ENCODE assay signal across 8 cellular contexts in the genomic region with DNA sequence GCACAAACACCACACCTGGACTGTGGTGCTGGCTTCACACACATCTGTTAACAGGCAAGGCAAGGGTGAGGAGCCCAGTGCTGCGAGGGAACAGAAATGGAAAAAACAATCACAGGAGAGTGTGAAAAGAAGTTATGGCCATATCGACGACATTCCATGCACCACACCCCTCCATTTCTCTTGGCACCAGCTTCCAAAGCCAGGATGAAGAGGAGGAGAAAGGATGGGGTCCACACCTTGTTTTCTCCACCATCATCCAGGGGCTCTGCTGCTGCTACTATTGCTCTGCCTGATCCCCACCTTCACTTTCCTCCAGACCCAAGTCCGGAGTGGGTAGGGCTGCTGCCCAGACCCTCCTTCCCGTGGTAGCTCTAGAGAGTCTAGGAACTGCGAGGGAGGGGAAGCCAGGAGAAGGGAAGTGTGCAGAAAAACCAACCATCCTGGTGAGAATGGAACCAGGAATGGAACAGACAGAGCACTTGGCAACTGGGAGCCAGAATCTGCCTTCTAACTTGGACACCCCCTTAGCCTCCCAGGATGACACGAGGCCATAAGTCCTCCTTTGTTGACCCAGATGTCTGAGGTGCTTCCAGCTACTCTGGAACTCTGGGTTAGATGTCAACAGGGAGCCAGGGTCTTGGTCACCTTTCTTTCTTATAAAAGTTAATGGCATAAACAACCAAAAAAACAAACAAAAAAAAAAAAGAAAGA. TPM values are rescaled to one million over a fixed set of nuclear protein-coding genes. Genes with fewer than 3 reads are reported as not detected.
A peak's percentile ranks its signal among the peaks of the same experiment; 100 is the strongest.
DNase-seq lines count a peak whose midpoint lies in the region; ATAC-seq, FAIRE-seq and TF ChIP-seq lines count a peak whose summit lies in the region.
"Had no signal": no experiment of that assay in that cellular context is flagged by ENCODE, and none has a peak within 500 bp of the region (broad histone marks: within the 10 kb centered on the region; RNA-seq: fewer than 3 reads in every experiment).

No MANE protein-coding gene starts in this region.

- CTCF ChIA-PET in H1 (lab: Charles Lee; ENCODE audit: partially characterized antibody): interaction anchor here (2.0 kb wide), 1 partner anchor 15 kb away, joined by 4 read pairs; no protein-coding TSS in a partner anchor

- H3K23ac ChIP-seq in H1 (ENCODE audit: insufficient read length): no peak overlapping the region

- peaks cover 0 to 11% of the 10 kb centered on the region in 2 experiments for H4K20me1 ChIP-seq in H1 (replicated peaks in 1 of 2; ENCODE audit: control insufficient read depth in 1 of 2, insufficient read depth in 2 of 2, low read length in 2 of 2)

- H3K79me1 ChIP-seq in H1 (ENCODE audit: low read depth, low read length): peaks cover 16% of the 10 kb centered on the region

- no peak for TF ChIP-seq CTCF in H1 (IDR thresholded peaks at IDR 0.05; ENCODE audit: control extremely low read depth in 1 of 3, insufficient read depth in 1 of 3, low read depth in 1 of 3, low read length in 3 of 3)

- no peak overlapping the region for H2AFZ ChIP-seq in H1 (ENCODE audit: low read length)

- peak overlapping the region; percentile 99 for H2BK15ac ChIP-seq in H1 (ENCODE audit: low read length)

- TF ChIP-seq POLR2A in H1 (IDR thresholded peaks at IDR 0.05; ENCODE audit: control extremely low read depth in 1 of 2, low read depth in 2 of 2, low read length in 2 of 2): no peak

- peak overlapping the region; percentile 96 for H2BK12ac ChIP-seq in H1 (ENCODE audit: low read depth, low read length)

- 88% methylated on average over 7 of the region's 7 CpGs; no CpG with 5 or more reads in 1 of the 2 experiments for WGBS in H1 (ENCODE audit: extremely low coverage in 1 of 2, insufficient coverage in 1 of 2, insufficient read length in 1 of 2, insufficient replicate concordance in 2 of 2, low coverage in 1 of 2, low lambda C conversion rate in 2 of 2, missing lambda C conversion rate in 1 of 2), 2 experiments

- peak overlapping the region; percentile 88 to 100 for H3K4me2 ChIP-seq in H1 (ENCODE audit: insufficient read depth in 1 of 2, low read depth in 2 of 2, low read length in 2 of 2)

- FAIRE-seq in H1 (lab: Jason Lieb, UNC): no peak
- FAIRE-seq: GM12891 had no signal

- peak overlapping the region; percentile 45 for H4K91ac ChIP-seq in H1 (replicated peaks; ENCODE audit: insufficient read length, low read length)

- peak overlapping the region; percentile 70 for H3K27ac Mint-ChIP-seq in activated naive CD4-positive, alpha-beta T cell treated with anti-CD3 and anti-CD28 coated beads, Interleukin-2, amount 50 U/mL, for 24 hours
- H3K27ac Mint-ChIP-seq in stimulated activated naive B cell treated with anti-CD40 and anti-IgM and Interleukin-4, amounts not matched to agents 10 μg/mL and 1 μg/mL and 100 μg/mL, for 72 hours: peak overlapping the region; percentile 94

- no peak overlapping the region for H3K14ac ChIP-seq in H1 (ENCODE audit: insufficient read length)

- peak overlapping the region; percentile 22 to 79 (median 56) for H3K9ac ChIP-seq in H1 (replicated peaks in 1 of 4; ENCODE audit: extremely low read depth in 1 of 4, low read depth in 3 of 4, low read length in 3 of 4)

- no peak for ATAC-seq in stimulated activated naive B cell treated with anti-CD40 and anti-IgM and Interleukin-4, amounts not matched to agents 10 μg/mL and 1 μg/mL and 100 μg/mL, for 72 hours (replicated peaks)

- H2BK120ac ChIP-seq in H1 (replicated peaks; ENCODE audit: low read depth, low read length): peak overlapping the region; percentile 7

- no peak for DNase-seq in activated naive CD4-positive, alpha-beta T cell treated with Interleukin-2 at 50 U/mL for 16 hours
- no peak for DNase-seq in H1 (ENCODE audit: low read depth in 1 of 2, low spot score in 2 of 2)
- no peak for DNase-seq in stimulated activated naive B cell treated with anti-CD40 and anti-IgM and Interleukin-4, amounts not matched to agents 10 μg/mL and 1 μg/mL and 100 μg/mL, for 72 hours
- DNase-seq in NCI-H2196 (lab: John Stamatoyannopoulos, UW; ENCODE audit: unreplicated experiment): no peak
- no peak for DNase-seq in DMS79 treated with DMSO at 0.1 percent for 48 hours (lab: John Stamatoyannopoulos, UW)
- DNase-seq: NCI-H1436 treated with DMSO at 0.1 percent for 48 hours had no signal

- peaks cover 7% of the 10 kb centered on the region for H3K27me3 Mint-ChIP-seq in activated naive CD4-positive, alpha-beta T cell treated with anti-CD3 and anti-CD28 coated beads, Interleukin-2, amount 50 U/mL, for 24 hours
- no peaks in the 10 kb centered on the region for H3K27me3 Mint-ChIP-seq in stimulated activated naive B cell treated with anti-CD40 and anti-IgM and Interleukin-4, amounts not matched to agents 10 μg/mL and 1 μg/mL and 100 μg/mL, for 72 hours

- peak overlapping the region; percentile 44; the same call in 1 of the 2 replicates for H3K18ac ChIP-seq in H1 (ENCODE audit: extremely low read depth, low read length)

- H4K8ac ChIP-seq in H1 (ENCODE audit: extremely low read depth, insufficient read depth, low read length): no peak overlapping the region

- H3K9me3 ChIP-seq in H1 (ENCODE audit: insufficient read depth in 2 of 2, low read depth in 1 of 2, low read length in 1 of 2): no peaks in the 10 kb centered on the region

- TF ChIP-seq RAD21 in H1 (IDR thresholded peaks at IDR 0.05 in 1 of 2, conservative IDR thresholded peaks at IDR 0.05 in 1 of 2; ENCODE audit: low read depth in 2 of 2, low read length in 2 of 2): no peak

- H3K9me3 Mint-ChIP-seq in activated naive CD4-positive, alpha-beta T cell treated with anti-CD3 and anti-CD28 coated beads, Interleukin-2, amount 50 U/mL, for 24 hours: no peaks in the 10 kb centered on the region
- no peaks in the 10 kb centered on the region for H3K9me3 Mint-ChIP-seq in stimulated activated naive B cell treated with anti-CD40 and anti-IgM and Interleukin-4, amounts not matched to agents 10 μg/mL and 1 μg/mL and 100 μg/mL, for 72 hours

- peak overlapping the region; percentile 94 for H2BK5ac ChIP-seq in H1 (ENCODE audit: low read depth, low read length)

- peak overlapping the region in 3 of 4 experiments; percentile 37 to 81 (median 59); a peak in 6 of 8 replicates for H3K4me3 ChIP-seq in H1 (ENCODE audit: extremely low read depth in 1 of 4, insufficient read depth in 2 of 4, low read depth in 3 of 4, low read length in 4 of 4)

- H3K4me1 Mint-ChIP-seq in activated naive CD4-positive, alpha-beta T cell treated with anti-CD3 and anti-CD28 coated beads, Interleukin-2, amount 50 U/mL, for 24 hours: peaks cover 19% of the 10 kb centered on the region
- H3K4me1 Mint-ChIP-seq in stimulated activated naive B cell treated with anti-CD40 and anti-IgM and Interleukin-4, amounts not matched to agents 10 μg/mL and 1 μg/mL and 100 μg/mL, for 72 hours: peaks cover 24 to 44% of the 10 kb centered on the region in 2 donors

- H4K5ac ChIP-seq in H1 (ENCODE audit: insufficient read length, low read depth, low read length): peak overlapping the region; percentile 44

- peaks cover 16% of the 10 kb centered on the region for H3K23me2 ChIP-seq in H1 (ENCODE audit: low read depth, low read length)

- peaks cover 4 to 15% (median 7%) of the 10 kb centered on the region in 4 experiments; a peak in 6 of 7 replicates for H3K4me1 ChIP-seq in H1 (replicated peaks in 1 of 4; ENCODE audit: control insufficient read depth in 3 of 4, insufficient read depth in 4 of 4, low read length in 3 of 4)

- peak overlapping the region; percentile 27 for H3K4ac ChIP-seq in H1 (replicated peaks; ENCODE audit: insufficient read length, low read depth, low read length)

- H3K79me2 ChIP-seq in H1 (ENCODE audit: control insufficient read depth in 1 of 2, insufficient read depth in 2 of 2, low read length in 2 of 2): peaks cover 3 to 34% of the 10 kb centered on the region in 2 experiments; a peak in 3 of 4 replicates

- no peak overlapping the region for H3K56ac ChIP-seq in H1 (replicated peaks; ENCODE audit: insufficient read length, low read depth, low read length)

- H3K4me3 Mint-ChIP-seq in activated naive CD4-positive, alpha-beta T cell treated with anti-CD3 and anti-CD28 coated beads, Interleukin-2, amount 50 U/mL, for 24 hours: peak overlapping the region; percentile 87
- peak overlapping the region; percentile 92 to 94 for H3K4me3 Mint-ChIP-seq in stimulated activated naive B cell treated with anti-CD40 and anti-IgM and Interleukin-4, amounts not matched to agents 10 μg/mL and 1 μg/mL and 100 μg/mL, for 72 hours

- H2AK5ac ChIP-seq in H1 (ENCODE audit: low read depth, low read length): peak overlapping the region; percentile 54

- H3K27me3 ChIP-seq in H1 (replicated peaks in 1 of 4; ENCODE audit: control insufficient read depth in 3 of 4, extremely low read depth in 1 of 4, insufficient read depth in 3 of 4, low read length in 3 of 4): no peaks in the 10 kb centered on the region

- peaks cover 8 to 20% (median 15%) of the 10 kb centered on the region in 4 experiments; a peak in 7 of 8 replicates for H3K36me3 ChIP-seq in H1 (ENCODE audit: control insufficient read depth in 2 of 4, insufficient read depth in 4 of 4, low read length in 3 of 4)

- TF ChIP-seq EP300 in H1 (IDR thresholded peaks at IDR 0.05; ENCODE audit: borderline replicate concordance in 1 of 2, low read depth in 2 of 2, low read length in 2 of 2): no peak

- peak overlapping the region; percentile 70; the same call in 1 of the 2 replicates for H3K27ac ChIP-seq in H1 (ENCODE audit: low read depth, low read length)

- no peaks in the 10 kb centered on the region for H3K36me3 Mint-ChIP-seq in activated naive CD4-positive, alpha-beta T cell treated with anti-CD3 and anti-CD28 coated beads, Interleukin-2, amount 50 U/mL, for 24 hours
- H3K36me3 Mint-ChIP-seq in stimulated activated naive B cell treated with anti-CD40 and anti-IgM and Interleukin-4, amounts not matched to agents 10 μg/mL and 1 μg/mL and 100 μg/mL, for 72 hours: peaks cover 5 to 30% of the 10 kb centered on the region in 2 donors

- H2BK20ac ChIP-seq in H1 (ENCODE audit: low read length): no peak overlapping the region; the same call in 1 of the 2 replicates

- POLR2A ChIA-PET in H1 (lab: Charles Lee; ENCODE audit: partially characterized antibody): interaction anchor here (0.6 to 10.5 kb wide), 10 partner anchors 11 to 236 kb away, joined by 3 to 258 read pairs (median 22); a partner anchor contains a TSS

RNA-seq across cellular contexts. Expression of a gene that starts 1.2 kb away (rescaled TPM):
- 17.8 and 21.2 TPM in 2 replicates for total RNA-seq in H1 (2021; fragmentation: NEBNext Ultra II Directional; extraction: Animal tissue kit (Norgen Biotek cat#: 25700))
- 26.3 and 42.3 TPM in 2 replicates for polyA plus RNA-seq in H1 (2011; rRNA removed)
- polyA plus RNA-seq in H1 (2011; cell fraction: cytosol; rRNA removed): 47.1 TPM
- polyA plus RNA-seq in H1 (2011; cell fraction: nucleus; rRNA removed): 78.8 TPM
- polyA plus RNA-seq in H1 (2012, experiment 1 of 2): 21.7 to 36.5 TPM (median 29.5 TPM) in 4 replicates
- 9.9 TPM for polyA plus RNA-seq in H1 (2012, experiment 2 of 2)
- 33.5 TPM for polyA plus RNA-seq in H1 (2013, experiment 1 of 2)
- 30.2 TPM for polyA plus RNA-seq in H1 (2013, experiment 2 of 2)
- 8.5 and 15.4 TPM in 2 replicates for polyA minus RNA-seq in H1 (2011; rRNA and poly(A)+ RNA removed)
- 7.4 TPM for polyA minus RNA-seq in H1 (2011; cell fraction: cytosol; rRNA and poly(A)+ RNA removed)
- 19.6 TPM for polyA minus RNA-seq in H1 (2011; cell fraction: nucleus; rRNA and poly(A)+ RNA removed)

RNA-seq across cellular contexts. Expression of a gene that starts 4.8 kb away (rescaled TPM):
- 236 and 237 TPM in 2 replicates for total RNA-seq in H1 (2021; fragmentation: NEBNext Ultra II Directional; extraction: Animal tissue kit (Norgen Biotek cat#: 25700))
- 305 and 317 TPM in 2 replicates for polyA plus RNA-seq in H1 (2011; rRNA removed)
- polyA plus RNA-seq in H1 (2011; cell fraction: cytosol; rRNA removed): 271 TPM
- polyA plus RNA-seq in H1 (2011; cell fraction: nucleus; rRNA removed): 400 TPM
- polyA plus RNA-seq in H1 (2012, experiment 1 of 2): 251 to 292 TPM (median 264 TPM) in 4 replicates
- 494 TPM for polyA plus RNA-seq in H1 (2012, experiment 2 of 2)
- polyA plus RNA-seq in H1 (2013, experiment 1 of 2): 193 TPM
- 187 TPM for polyA plus RNA-seq in H1 (2013, experiment 2 of 2)
- polyA minus RNA-seq in H1 (2011; rRNA and poly(A)+ RNA removed): 277 and 302 TPM in 2 replicates
- polyA minus RNA-seq in H1 (2011; cell fraction: cytosol; rRNA and poly(A)+ RNA removed): 114 TPM
- polyA minus RNA-seq in H1 (2011; cell fraction: nucleus; rRNA and poly(A)+ RNA removed): 81.9 TPM

RNA-seq across cellular contexts. Expression of a gene that starts 6.9 kb away (rescaled TPM):
- 2,145 and 2,163 TPM in 2 replicates for total RNA-seq in H1 (2021; fragmentation: NEBNext Ultra II Directional; extraction: Animal tissue kit (Norgen Biotek cat#: 25700))
- polyA plus RNA-seq in H1 (2011; rRNA removed): 884 and 1,227 TPM in 2 replicates
- polyA plus RNA-seq in H1 (2011; cell fraction: cytosol; rRNA removed): 1,258 TPM
- polyA plus RNA-seq in H1 (2011; cell fraction: nucleus; rRNA removed): 306 TPM
- 2,135 to 2,354 TPM (median 2,206 TPM) in 4 replicates for polyA plus RNA-seq in H1 (2012, experiment 1 of 2)
- polyA plus RNA-seq in H1 (2012, experiment 2 of 2): 1,447 TPM
- 3,898 TPM for polyA plus RNA-seq in H1 (2013, experiment 1 of 2)
- polyA plus RNA-seq in H1 (2013, experiment 2 of 2): 3,934 TPM
- polyA minus RNA-seq in H1 (2011; rRNA and poly(A)+ RNA removed): 698 and 961 TPM in 2 replicates
- 469 TPM for polyA minus RNA-seq in H1 (2011; cell fraction: cytosol; rRNA and poly(A)+ RNA removed)
- 493 TPM for polyA minus RNA-seq in H1 (2011; cell fraction: nucleus; rRNA and poly(A)+ RNA removed)

RNA-seq across cellular contexts. Expression of a gene that starts 13.2 kb away (rescaled TPM):
- total RNA-seq in H1 (2021; fragmentation: NEBNext Ultra II Directional; extraction: Animal tissue kit (Norgen Biotek cat#: 25700)): 40.7 and 45.3 TPM in 2 replicates
- 101 and 128 TPM in 2 replicates for polyA plus RNA-seq in H1 (2011; rRNA removed)
- polyA plus RNA-seq in H1 (2011; cell fraction: cytosol; rRNA removed): 68.5 TPM
- polyA plus RNA-seq in H1 (2011; cell fraction: nucleus; rRNA removed): 49.5 TPM
- polyA plus RNA-seq in H1 (2012, experiment 1 of 2): 52.1 to 60.3 TPM (median 56.3 TPM) in 4 replicates
- polyA plus RNA-seq in H1 (2012, experiment 2 of 2): 75.5 TPM
- 78.2 TPM for polyA plus RNA-seq in H1 (2013, experiment 1 of 2)
- polyA plus RNA-seq in H1 (2013, experiment 2 of 2): 86.3 TPM
- 56.0 and 64.2 TPM in 2 replicates for polyA minus RNA-seq in H1 (2011; rRNA and poly(A)+ RNA removed)
- polyA minus RNA-seq in H1 (2011; cell fraction: cytosol; rRNA and poly(A)+ RNA removed): 19.7 TPM
- polyA minus RNA-seq in H1 (2011; cell fraction: nucleus; rRNA and poly(A)+ RNA removed): 40.5 TPM

RNA-seq across cellular contexts. Expression of a gene that starts 15.7 kb away (rescaled TPM):
- total RNA-seq in H1 (2021; fragmentation: NEBNext Ultra II Directional; extraction: Animal tissue kit (Norgen Biotek cat#: 25700)): 14.9 and 16.8 TPM in 2 replicates
- 23.3 and 23.4 TPM in 2 replicates for polyA plus RNA-seq in H1 (2011; rRNA removed)
- polyA plus RNA-seq in H1 (2011; cell fraction: cytosol; rRNA removed): 30.0 TPM
- polyA plus RNA-seq in H1 (2011; cell fraction: nucleus; rRNA removed): 57.5 TPM
- 19.9 to 22.9 TPM (median 20.6 TPM) in 4 replicates for polyA plus RNA-seq in H1 (2012, experiment 1 of 2)
- polyA plus RNA-seq in H1 (2012, experiment 2 of 2): 12.2 TPM
- polyA plus RNA-seq in H1 (2013, experiment 1 of 2): 12.7 TPM
- polyA plus RNA-seq in H1 (2013, experiment 2 of 2): 10.6 TPM
- 57.7 and 64.5 TPM in 2 replicates for polyA minus RNA-seq in H1 (2011; rRNA and poly(A)+ RNA removed)
- 11.2 TPM for polyA minus RNA-seq in H1 (2011; cell fraction: cytosol; rRNA and poly(A)+ RNA removed)
- 46.1 TPM for polyA minus RNA-seq in H1 (2011; cell fraction: nucleus; rRNA and poly(A)+ RNA removed)
